15 cellular contexts compared by ENCODE assay signal in the genomic region with DNA sequence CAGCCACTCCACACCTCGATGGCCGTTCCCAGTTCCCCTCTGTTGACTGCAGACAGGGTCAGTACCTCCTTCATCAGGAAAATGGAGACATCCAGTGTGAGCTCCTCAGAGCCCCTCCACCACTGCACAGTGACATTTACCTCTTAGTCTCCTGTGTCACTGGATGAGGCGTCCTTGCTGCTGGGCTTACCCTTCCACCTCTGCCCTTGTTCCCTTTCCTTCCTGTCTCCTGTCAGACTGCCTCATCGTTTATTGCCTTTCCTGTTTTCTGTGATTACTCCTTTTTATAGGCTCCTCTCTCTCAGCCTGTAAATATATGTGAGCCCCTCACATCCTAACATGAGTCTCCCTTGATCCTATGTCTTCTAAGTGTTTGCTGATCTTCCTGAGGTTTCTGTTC.
"Had no signal": no experiment of that assay in that cellular context is flagged by ENCODE, and none has a peak within 500 bp of the region (broad histone marks: within the 10 kb centered on the region; RNA-seq: fewer than 3 reads in every experiment).

No MANE protein-coding gene starts in this region.

- H3K9me3 ChIP-seq: esophagus muscularis mucosa, pancreas, tibial nerve had no signal

- H3K9me3 Mint-ChIP-seq: activated CD4-positive, alpha-beta memory T cell treated with anti-CD3 and anti-CD28 coated beads, Interleukin-2, amount 10 ng/mL, durations not matched to agents 7 days and 5 days; neural progenitor cell; stimulated activated naive B cell treated with anti-CD40 and anti-IgM and Interleukin-4, amounts not matched to agents 10 μg/mL and 1 μg/mL and 100 μg/mL, for 72 hours had no signal

- H3K27me3 ChIP-seq: esophagus muscularis mucosa, neural progenitor cell, pancreas, tibial nerve had no signal

- H3K4me1 ChIP-seq: esophagus muscularis mucosa, neural progenitor cell, pancreas, tibial nerve had no signal

- DNase-seq: activated CD4-positive, alpha-beta memory T cell treated with anti-CD3 and anti-CD28 coated beads, Interleukin-2, amount 10 ng/mL, durations not matched to agents 7 days and 5 days; activated CD4-positive, CD25-positive, alpha-beta regulatory T cell treated with anti-CD3 and anti-CD28 coated beads, Interleukin-2, amount 50 U/mL, for 72 hours; activated CD8-positive, alpha-beta memory T cell treated with anti-CD3 and anti-CD28 coated beads, Interleukin-2, amount 50 U/mL, for 4 hours; left cardiac atrium; pancreas; stimulated activated CD4-positive, alpha-beta T cell treated with anti-CD3 and anti-CD28 coated beads, Interleukin-2, amount 100 ng/mL, for 48 hours; stimulated activated naive B cell treated with anti-CD40 and anti-IgM and Interleukin-4, amounts not matched to agents 10 μg/mL and 1 μg/mL and 100 μg/mL, for 72 hours; substantia nigra; T-helper 1 cell; T1000 had no signal

- H3K4me3 ChIP-seq: esophagus muscularis mucosa, lung, neural progenitor cell, pancreas, tibial nerve had no signal

- H3K27ac ChIP-seq: esophagus muscularis mucosa, neural progenitor cell, pancreas, tibial nerve had no signal

- H3K4me1 Mint-ChIP-seq: activated CD4-positive, alpha-beta memory T cell treated with anti-CD3 and anti-CD28 coated beads, Interleukin-2, amount 10 ng/mL, durations not matched to agents 7 days and 5 days; neural progenitor cell; stimulated activated naive B cell treated with anti-CD40 and anti-IgM and Interleukin-4, amounts not matched to agents 10 μg/mL and 1 μg/mL and 100 μg/mL, for 72 hours had no signal

- H3K4me3 Mint-ChIP-seq: activated CD4-positive, alpha-beta memory T cell treated with anti-CD3 and anti-CD28 coated beads, Interleukin-2, amount 10 ng/mL, durations not matched to agents 7 days and 5 days; neural progenitor cell; stimulated activated naive B cell treated with anti-CD40 and anti-IgM and Interleukin-4, amounts not matched to agents 10 μg/mL and 1 μg/mL and 100 μg/mL, for 72 hours had no signal

- H3K27ac Mint-ChIP-seq: activated CD4-positive, alpha-beta memory T cell treated with anti-CD3 and anti-CD28 coated beads, Interleukin-2, amount 10 ng/mL, durations not matched to agents 7 days and 5 days; neural progenitor cell; stimulated activated naive B cell treated with anti-CD40 and anti-IgM and Interleukin-4, amounts not matched to agents 10 μg/mL and 1 μg/mL and 100 μg/mL, for 72 hours had no signal

- H3K27me3 Mint-ChIP-seq: activated CD4-positive, alpha-beta memory T cell treated with anti-CD3 and anti-CD28 coated beads, Interleukin-2, amount 10 ng/mL, durations not matched to agents 7 days and 5 days; stimulated activated naive B cell treated with anti-CD40 and anti-IgM and Interleukin-4, amounts not matched to agents 10 μg/mL and 1 μg/mL and 100 μg/mL, for 72 hours had no signal

- H3K36me3 ChIP-seq: neural progenitor cell had no signal

- ATAC-seq: left cardiac atrium; pancreas; SK-N-SH treated with all-trans-retinoic acid at 6 μM for 48 hours; stimulated activated naive B cell treated with anti-CD40 and anti-IgM and Interleukin-4, amounts not matched to agents 10 μg/mL and 1 μg/mL and 100 μg/mL, for 72 hours had no signal
